1 cellular context compared by ENCODE assay signal in genomic region chr21:15514073-15514946, GRCh38.
TF ChIP-seq lines count a peak whose summit lies in the region.

No MANE protein-coding gene starts in this region.

TF ChIP-seq in HepG2, 621 proteins besides CTCF, POLR2A, EP300 and RAD21 (continued from another document and continues in another):
- TF ChIP-seq ZC3H4 (CRISPR knock-in tag; IDR thresholded peaks at IDR 0.05; ENCODE audit: borderline replicate concordance) (no peak), SOX13 (IDR thresholded peaks at IDR 0.05) (peak; percentile 89), SOX13 (CRISPR knock-in tag; conservative IDR thresholded peaks at IDR 0.05 in 1 of 2, IDR thresholded peaks at IDR 0.05 in 1 of 2) (peak in 1 of 2 experiments; percentile 98; a peak in 2 of 4 replicates), MBD4 (IDR thresholded peaks at IDR 0.05; ENCODE audit: borderline replicate concordance, low read length) (no peak), TGIF2 (CRISPR knock-in tag; IDR thresholded peaks at IDR 0.05) (peak; percentile 59; the same call in 1 of the 2 replicates), ZNF770 (CRISPR knock-in tag; IDR thresholded peaks at IDR 0.05) (no peak), ZMYM4 (CRISPR knock-in tag; IDR thresholded peaks at IDR 0.05) (peak; percentile 97), RFX5 (IDR thresholded peaks at IDR 0.05; ENCODE audit: low read depth, low read length) (no peak), ZNF589 (CRISPR knock-in tag; conservative IDR thresholded peaks at IDR 0.05) (no peak), ZNF343 (CRISPR knock-in tag; IDR thresholded peaks at IDR 0.05) (no peak), ZNF83 (CRISPR knock-in tag; IDR thresholded peaks at IDR 0.05; ENCODE audit: borderline replicate concordance) (no peak), NFKB2 (CRISPR knock-in tag; IDR thresholded peaks at IDR 0.05; ENCODE audit: borderline replicate concordance) (no peak), DNMT3B (CRISPR knock-in tag; conservative IDR thresholded peaks at IDR 0.05) (no peak), RFX3 (CRISPR knock-in tag; IDR thresholded peaks at IDR 0.05) (no peak), ZNF20 (CRISPR knock-in tag; IDR thresholded peaks at IDR 0.05) (no peak), ZNF138 (CRISPR knock-in tag; IDR thresholded peaks at IDR 0.05; ENCODE audit: low read depth) (no peak), KLF11 (CRISPR knock-in tag; IDR thresholded peaks at IDR 0.05) (no peak), ZNF460 (CRISPR knock-in tag; IDR thresholded peaks at IDR 0.05; ENCODE audit: borderline replicate concordance) (no peak), E2F1 (CRISPR knock-in tag; IDR thresholded peaks at IDR 0.05) (no peak), STAT5B (CRISPR knock-in tag; IDR thresholded peaks at IDR 0.05) (no peak; the same call in 1 of the 2 replicates), KAT8 (CRISPR knock-in tag; IDR thresholded peaks at IDR 0.05) (peak; percentile 84), HMG20B (CRISPR knock-in tag; conservative IDR thresholded peaks at IDR 0.05) (no peak; the same call in 1 of the 2 replicates), NFYB (CRISPR knock-in tag; IDR thresholded peaks at IDR 0.05) (no peak), CENPBD1 (CRISPR knock-in tag; IDR thresholded peaks at IDR 0.05; ENCODE audit: borderline replicate concordance, low read depth) (no peak), ATF6 (CRISPR knock-in tag; conservative IDR thresholded peaks at IDR 0.05) (0 out of 2 replicates have a peak, but pooled peaks have one; percentile 53), ZNF12 (CRISPR knock-in tag; IDR thresholded peaks at IDR 0.05) (peak; percentile 74; the same call in 1 of the 2 replicates), ZNF296 (CRISPR knock-in tag; conservative IDR thresholded peaks at IDR 0.05) (no peak), GLI4 (CRISPR knock-in tag; IDR thresholded peaks at IDR 0.05; ENCODE audit: borderline replicate concordance) (no peak), MXD1 (CRISPR knock-in tag; IDR thresholded peaks at IDR 0.05) (no peak), RELA (CRISPR knock-in tag; IDR thresholded peaks at IDR 0.05) (no peak), TRIM24 (CRISPR knock-in tag; IDR thresholded peaks at IDR 0.05) (peak; percentile 59; the same call in 1 of the 2 replicates), POGZ (CRISPR knock-in tag; IDR thresholded peaks at IDR 0.05) (peak; percentile 87; the same call in 1 of the 2 replicates), ZNF180 (CRISPR knock-in tag; IDR thresholded peaks at IDR 0.05; ENCODE audit: borderline replicate concordance, low read depth) (no peak), ZC3H13 (CRISPR knock-in tag; IDR thresholded peaks at IDR 0.05) (no peak), CBX5 (CRISPR knock-in tag; IDR thresholded peaks at IDR 0.05; ENCODE audit: borderline replicate concordance) (no peak), TP53 (CRISPR knock-in tag; conservative IDR thresholded peaks at IDR 0.05) (no peak), MYPOP (CRISPR knock-in tag; IDR thresholded peaks at IDR 0.05) (peak; percentile 48; the same call in 1 of the 2 replicates), NFRKB (IDR thresholded peaks at IDR 0.05) (no peak), IRX3 (CRISPR knock-in tag; IDR thresholded peaks at IDR 0.05; ENCODE audit: borderline replicate concordance, low read depth) (no peak), YEATS4 (CRISPR knock-in tag; IDR thresholded peaks at IDR 0.05; ENCODE audit: borderline replicate concordance) (no peak), KLF16 (CRISPR knock-in tag; IDR thresholded peaks at IDR 0.05) (peak in 1 of 2 experiments; percentile 75; a peak in 2 of 4 replicates), ZNF3 (CRISPR knock-in tag; IDR thresholded peaks at IDR 0.05) (no peak), CREB1 (IDR thresholded peaks at IDR 0.05) (peak; percentile 59), CREB1 (CRISPR knock-in tag; IDR thresholded peaks at IDR 0.05) (peak; percentile 60), CCAR2 (optimal IDR thresholded peaks at IDR 0.05; ENCODE audit: low read depth, low read length) (no peak), KLF6 (CRISPR knock-in tag; IDR thresholded peaks at IDR 0.05) (no peak), ZNF644 (CRISPR knock-in tag; IDR thresholded peaks at IDR 0.05; ENCODE audit: low read depth) (peak; percentile 79; the same call in 1 of the 2 replicates), ELF3 (CRISPR knock-in tag; IDR thresholded peaks at IDR 0.05) (peak; percentile 95), FOXK2 (IDR thresholded peaks at IDR 0.05) (peak; percentile 90), ZNF761 (CRISPR knock-in tag; conservative IDR thresholded peaks at IDR 0.05) (no peak), HHEX (CRISPR knock-in tag; IDR thresholded peaks at IDR 0.05) (peak; percentile 71), GATA4 (IDR thresholded peaks at IDR 0.05; ENCODE audit: borderline replicate concordance, low read depth) (peak; percentile 78; the same call in 1 of the 2 replicates), RAD51 (IDR thresholded peaks at IDR 0.05; ENCODE audit: borderline replicate concordance) (no peak), ZSCAN9 (CRISPR knock-in tag; IDR thresholded peaks at IDR 0.05; ENCODE audit: borderline replicate concordance) (peak; percentile 88), FLYWCH1 (CRISPR knock-in tag; IDR thresholded peaks at IDR 0.05) (no peak), XBP1 (CRISPR knock-in tag; IDR thresholded peaks at IDR 0.05) (no peak), ZKSCAN8 (CRISPR knock-in tag; IDR thresholded peaks at IDR 0.05; ENCODE audit: borderline replicate concordance) (peak; percentile 82; the same call in 1 of the 2 replicates), KDM3A (CRISPR knock-in tag; IDR thresholded peaks at IDR 0.05; ENCODE audit: low read depth) (peak; percentile 46; the same call in 1 of the 2 replicates), RFX1 (IDR thresholded peaks at IDR 0.05) (no peak), CHCHD3 (CRISPR knock-in tag; IDR thresholded peaks at IDR 0.05) (no peak), ZNF44 (CRISPR knock-in tag; IDR thresholded peaks at IDR 0.05) (0 out of 2 replicates have a peak, but pooled peaks have one; percentile 43), PRDM10 (CRISPR knock-in tag; IDR thresholded peaks at IDR 0.05; ENCODE audit: low read depth) (no peak), ZNF577 (CRISPR knock-in tag; IDR thresholded peaks at IDR 0.05; ENCODE audit: borderline replicate concordance, low read depth) (no peak), SKI (IDR thresholded peaks at IDR 0.05; ENCODE audit: partially characterized antibody) (peak; percentile 76), SOX5 (CRISPR knock-in tag; IDR thresholded peaks at IDR 0.05; ENCODE audit: borderline replicate concordance) (peak; percentile 99), PAXIP1 (CRISPR knock-in tag; conservative IDR thresholded peaks at IDR 0.05) (peak; percentile 99), RXRA (CRISPR knock-in tag; IDR thresholded peaks at IDR 0.05) (no peak; the same call in 1 of the 2 replicates)
